18 cellular contexts compared by ENCODE assay signal in the genomic region with DNA sequence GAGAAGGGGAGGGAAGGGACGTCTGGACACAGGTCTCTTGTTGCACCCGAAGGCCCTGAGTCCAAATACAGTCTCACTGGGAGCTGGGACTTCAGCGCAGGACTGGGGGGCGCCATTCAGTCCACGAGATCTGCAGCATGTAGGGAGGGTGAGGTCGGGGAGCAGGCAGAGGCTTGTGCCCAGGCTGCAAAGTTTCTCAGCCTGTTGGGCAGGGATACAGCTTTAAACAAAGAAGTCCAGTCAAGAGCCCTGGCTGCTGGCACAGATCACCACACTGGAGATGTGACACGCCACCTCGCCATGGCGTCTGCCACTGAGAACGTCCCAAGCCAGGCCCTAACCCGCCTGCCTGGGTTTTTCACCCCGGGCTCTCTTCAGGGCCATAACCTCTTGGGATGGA.
DNase-seq lines count a peak whose midpoint lies in the region; ATAC-seq and TF ChIP-seq lines count a peak whose summit lies in the region.
"Had no signal": no experiment of that assay in that cellular context is flagged by ENCODE, and none has a peak within 500 bp of the region (broad histone marks: within the 10 kb centered on the region; RNA-seq: fewer than 3 reads in every experiment).

No MANE protein-coding gene starts in this region.

- peak; percentile 6 for DNase-seq in activated T-cell treated with anti-CD3 and anti-CD28 coated beads, Interleukin-2, amount 50 U/mL, for 1 hour
- no peak for DNase-seq in activated T-cell treated with anti-CD3 and anti-CD28 coated beads, Interleukin-2, amount 50 U/mL, for 72 hours
- DNase-seq in glutamatergic neuron, result peak; percentile 5
- peak in 34 of 56 donors; percentile 11 to 74 (median 32) for DNase-seq in nucleus accumbens (lab: John Stamatoyannopoulos, UW)
- peak; percentile 60 for DNase-seq in type B pancreatic cell (ENCODE audit: extremely low spot score, unreplicated experiment)
- DNase-seq in T-helper 2 cell, result no peak
- no peak for DNase-seq in NOMO-1 (lab: John Stamatoyannopoulos, UW; ENCODE audit: unreplicated experiment in 2 of 2)
- no peak for DNase-seq in ecto neural progenitor cell (ENCODE audit: low spot score)
- DNase-seq: amniotic stem cell; kidney glomerular epithelial cell; NCI-H1092 treated with DMSO at 0.1 percent for 48 hours; NCI-H2081 treated with DMSO at 0.1 percent for 48 hours; NCI-H524 treated with DMSO at 0.1 percent for 48 hours; SJCRH30; stimulated activated CD4-positive, alpha-beta T cell treated with anti-CD3 and anti-CD28 coated beads, Interleukin-2, amount 100 ng/mL, for 24 hours; T-helper 17 cell had no signal

- no peaks in the 10 kb centered on the region for H3K27me3 Mint-ChIP-seq in activated T-cell treated with anti-CD3 and anti-CD28 coated beads, Interleukin-2, amount 50 U/mL, for 72 hours (ENCODE audit: low read depth)
- peaks cover 2% of the 10 kb centered on the region for H3K27me3 Mint-ChIP-seq in glutamatergic neuron (ENCODE audit: unreplicated experiment)
- no peaks in the 10 kb centered on the region for H3K27me3 Mint-ChIP-seq in type B pancreatic cell
- H3K27me3 Mint-ChIP-seq: T-helper 17 cell had no signal

- H3K4me3 Mint-ChIP-seq in activated T-cell treated with anti-CD3 and anti-CD28 coated beads, Interleukin-2, amount 50 U/mL, for 72 hours, result no peak overlapping the region
- no peak overlapping the region for H3K4me3 Mint-ChIP-seq in glutamatergic neuron (ENCODE audit: unreplicated experiment)
- H3K4me3 Mint-ChIP-seq in type B pancreatic cell, result no peak overlapping the region
- H3K4me3 Mint-ChIP-seq: T-helper 17 cell had no signal

- no peaks in the 10 kb centered on the region for H3K4me1 Mint-ChIP-seq in activated T-cell treated with anti-CD3 and anti-CD28 coated beads, Interleukin-2, amount 50 U/mL, for 72 hours (ENCODE audit: low read depth)
- H3K4me1 Mint-ChIP-seq in glutamatergic neuron (ENCODE audit: low read depth, unreplicated experiment) (peaks cover 1% of the 10 kb centered on the region), type B pancreatic cell (ENCODE audit: unreplicated experiment) (peaks cover 6% of the 10 kb centered on the region)
- H3K4me1 Mint-ChIP-seq: T-helper 17 cell had no signal

- peaks cover 10 to 12% of the 10 kb centered on the region in 2 donors for H3K9me3 Mint-ChIP-seq in activated T-cell treated with anti-CD3 and anti-CD28 coated beads, Interleukin-2, amount 50 U/mL, for 72 hours
- H3K9me3 Mint-ChIP-seq in glutamatergic neuron (ENCODE audit: unreplicated experiment) (peaks cover 10% of the 10 kb centered on the region), type B pancreatic cell (peaks cover 6% of the 10 kb centered on the region)

- peaks cover 4% of the 10 kb centered on the region in 2 donors for H3K36me3 Mint-ChIP-seq in activated T-cell treated with anti-CD3 and anti-CD28 coated beads, Interleukin-2, amount 50 U/mL, for 72 hours (ENCODE audit: insufficient read depth in 2 of 2)
- H3K36me3 Mint-ChIP-seq in glutamatergic neuron (ENCODE audit: unreplicated experiment) (peaks cover 24% of the 10 kb centered on the region), type B pancreatic cell (no peaks in the 10 kb centered on the region)

- ATAC-seq in activated T-cell treated with anti-CD3 and anti-CD28 coated beads, Interleukin-2, amount 50 U/mL, for 72 hours (replicated peaks in 1 of 2), result no peak
- ATAC-seq: right lobe of liver, T-helper 17 cell had no signal

- TF ChIP-seq CTCF in glutamatergic neuron (IDR thresholded peaks at IDR 0.05; ENCODE audit: partially characterized antibody, unreplicated experiment) (no peak), type B pancreatic cell (conservative IDR thresholded peaks at IDR 0.05) (no peak)

- no peak overlapping the region for H3K27ac Mint-ChIP-seq in activated T-cell treated with anti-CD3 and anti-CD28 coated beads, Interleukin-2, amount 50 U/mL, for 72 hours
- H3K27ac Mint-ChIP-seq in glutamatergic neuron (ENCODE audit: unreplicated experiment) (no peak overlapping the region), type B pancreatic cell (no peak overlapping the region)
- H3K27ac Mint-ChIP-seq: neural progenitor cell, T-helper 17 cell had no signal

Comparison
In these comparisons a context has a peak if more than half of its experiments do, and no peak if none do; other contexts are left out.
1. DNase-seq: peak in activated T-cell treated with anti-CD3 and anti-CD28 coated beads, Interleukin-2, amount 50 U/mL, for 1 hour (single experiment), glutamatergic neuron (single experiment), nucleus accumbens (34 of 56) and type B pancreatic cell (single experiment); none in activated T-cell treated with anti-CD3 and anti-CD28 coated beads, Interleukin-2, amount 50 U/mL, for 72 hours (0 of 2), T-helper 2 cell (0 of 5), NOMO-1 (0 of 2) and ecto neural progenitor cell (single experiment).